1 cellular context compared by ENCODE assay signal in genomic region chr15:91469627-91470567, GRCh38.
TF ChIP-seq lines count a peak whose summit lies in the region.

No MANE protein-coding gene starts in this region.

TF ChIP-seq in K562, 482 proteins besides CTCF, POLR2A, EP300 and RAD21 (continued from another document and continues in another):
- TF ChIP-seq ZNF740 (CRISPR knock-in tag; IDR thresholded peaks at IDR 0.05): no peak
- 0 out of 4 replicates have a peak, but pooled peaks of 1 of the 2 experiments have one; percentile 26 for TF ChIP-seq ZNF740 (tag; IDR thresholded peaks at IDR 0.05)
- TF ChIP-seq BACH1 (tag; IDR thresholded peaks at IDR 0.05): no peak
- peak; percentile 33; the same call in 1 of the 2 replicates for TF ChIP-seq ATF7 (IDR thresholded peaks at IDR 0.05)
- peak; percentile 99 for TF ChIP-seq NFIC (IDR thresholded peaks at IDR 0.05)
- no peak for TF ChIP-seq ETS1 (conservative IDR thresholded peaks at IDR 0.05; ENCODE audit: control insufficient read depth, low read depth, low read length)
- TF ChIP-seq PREB (CRISPR knock-in tag; IDR thresholded peaks at IDR 0.05): no peak
- no peak for TF ChIP-seq IRF9 (tag; IDR thresholded peaks at IDR 0.05)
- no peak for TF ChIP-seq ZC3H8 (IDR thresholded peaks at IDR 0.05)
- no peak for TF ChIP-seq PRPF4 (IDR thresholded peaks at IDR 0.05; ENCODE audit: insufficient read depth, low read depth, low read length, poor library complexity, severe bottlenecking)
- TF ChIP-seq BCLAF1 (IDR thresholded peaks at IDR 0.05; ENCODE audit: borderline replicate concordance in 1 of 2, control insufficient read depth in 1 of 2, low read depth in 2 of 2, low read length in 1 of 2): no peak
- no peak for TF ChIP-seq E2F4 (CRISPR knock-in tag; IDR thresholded peaks at IDR 0.05; ENCODE audit: low read depth)
- no peak for TF ChIP-seq ZKSCAN8 (CRISPR knock-in tag; IDR thresholded peaks at IDR 0.05)
- no peak for TF ChIP-seq CREB5 (CRISPR knock-in tag; IDR thresholded peaks at IDR 0.05)
- no peak for TF ChIP-seq EHMT2 (IDR thresholded peaks at IDR 0.05)
- TF ChIP-seq HINFP (tag; conservative IDR thresholded peaks at IDR 0.05; ENCODE audit: low read depth): no peak
- no peak for TF ChIP-seq XRCC4 (IDR thresholded peaks at IDR 0.05; ENCODE audit: extremely low read depth, insufficient read depth, insufficient read length)
- TF ChIP-seq PRMT5 (CRISPR knock-in tag; IDR thresholded peaks at IDR 0.05): no peak
- TF ChIP-seq BRD9 (IDR thresholded peaks at IDR 0.05; ENCODE audit: low read depth, partially characterized antibody): no peak
- TF ChIP-seq ZNF431 (CRISPR knock-in tag; IDR thresholded peaks at IDR 0.05): no peak
- TF ChIP-seq SOX6 (IDR thresholded peaks at IDR 0.05): 0 out of 2 replicates have a peak, but pooled peaks have one; percentile 28
- TF ChIP-seq EWSR1 (IDR thresholded peaks at IDR 0.05; ENCODE audit: borderline replicate concordance, low read depth, partially characterized antibody): no peak
- no peak for TF ChIP-seq PTRF (tag; IDR thresholded peaks at IDR 0.05)
- TF ChIP-seq RFX1 (IDR thresholded peaks at IDR 0.05): peak; percentile 50
- no peak for TF ChIP-seq MBD1 (CRISPR knock-in tag; IDR thresholded peaks at IDR 0.05)
- no peak for TF ChIP-seq CLOCK (CRISPR knock-in tag; IDR thresholded peaks at IDR 0.05; ENCODE audit: borderline replicate concordance)
- peak; percentile 64; the same call in 1 of the 2 replicates for TF ChIP-seq RNF2 (IDR thresholded peaks at IDR 0.05)
- TF ChIP-seq CBX2 (IDR thresholded peaks at IDR 0.05; ENCODE audit: insufficient read depth, low read length, poor library complexity, severe bottlenecking): no peak
- no peak for TF ChIP-seq PKNOX1 (IDR thresholded peaks at IDR 0.05)
- no peak for TF ChIP-seq USF1 (CRISPR knock-in tag; IDR thresholded peaks at IDR 0.05)
- no peak; the same call in 1 of the 2 replicates for TF ChIP-seq PML (IDR thresholded peaks at IDR 0.05; ENCODE audit: low read length)
- peak; percentile 43; the same call in 1 of the 2 replicates for TF ChIP-seq VEZF1 (CRISPR knock-in tag; IDR thresholded peaks at IDR 0.05)
- TF ChIP-seq KLF16 (IDR thresholded peaks at IDR 0.05): peak; percentile 64; the same call in 1 of the 2 replicates
- no peak for TF ChIP-seq EZH2 (IDR thresholded peaks at IDR 0.05; ENCODE audit: borderline replicate concordance, low read depth, low read length)
- TF ChIP-seq HNRNPLL (IDR thresholded peaks at IDR 0.05; ENCODE audit: low read depth, low read length, poor library complexity, severe bottlenecking): no peak
- TF ChIP-seq ATF3 (IDR thresholded peaks at IDR 0.05): no peak
- no peak for TF ChIP-seq ATF3 (CRISPR knock-in tag; conservative IDR thresholded peaks at IDR 0.05)
- no peak for TF ChIP-seq PURB (CRISPR knock-in tag; IDR thresholded peaks at IDR 0.05; ENCODE audit: low read depth)
- 0 out of 2 replicates have a peak, but pooled peaks have one; percentile 19 for TF ChIP-seq ZEB2 (IDR thresholded peaks at IDR 0.05)
